22 cellular contexts compared by ENCODE assay signal in the genomic region with DNA sequence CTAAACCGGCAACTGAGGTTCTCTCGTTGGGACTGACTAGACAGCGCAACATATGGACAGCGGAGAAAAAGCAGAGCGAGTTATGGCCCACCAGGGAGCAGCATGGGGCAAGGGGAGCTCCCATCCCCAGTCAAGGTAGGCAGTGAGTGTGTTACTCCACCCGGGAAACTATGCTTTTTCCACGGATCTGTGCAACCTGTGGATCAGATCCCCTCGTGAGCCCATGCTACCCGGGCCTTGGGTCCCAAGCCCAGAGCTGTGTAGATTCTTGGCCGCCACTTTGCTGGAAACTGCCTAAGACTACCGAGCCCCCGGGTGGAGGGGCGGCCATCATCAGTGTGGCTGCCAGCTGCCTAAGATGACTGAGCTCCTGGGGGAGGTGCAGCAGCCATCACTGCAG.
DNase-seq lines count a peak whose midpoint lies in the region; ATAC-seq and TF ChIP-seq lines count a peak whose summit lies in the region.
"Had no signal": no experiment of that assay in that cellular context is flagged by ENCODE, and none has a peak within 500 bp of the region (broad histone marks: within the 10 kb centered on the region; RNA-seq: fewer than 3 reads in every experiment).

No MANE protein-coding gene starts in this region.

- no peaks in the 10 kb centered on the region for H3K79me2 ChIP-seq in GM23248 (ENCODE audit: insufficient read depth)

- intact Hi-C loops in Right ventricle myocardium superior (cut with DNase I) (no loop called here), left ventricle myocardium inferior (cut with micrococcal nuclease) (no loop called here)

- ATAC-seq in Right ventricle myocardium superior (ENCODE audit: poor library complexity) (no peak), HG03342 (IDR thresholded peaks at IDR 0.05; ENCODE audit: unreplicated experiment) (no peak)
- ATAC-seq: activated CD8-positive, alpha-beta memory T cell treated with anti-CD3 and anti-CD28 coated beads, Interleukin-2, amount 10 ng/mL, durations not matched to agents 7 days and 5 days; left cardiac atrium; T-helper 17 cell had no signal

- in situ Hi-C loops in SK-MEL-5 (cut with HindIII; ENCODE audit: low pct_unique_long_range_greater_than_20kb, low sequenced_read_pairs) (no loop called here), GM23248 (cut with MboI) (no loop called here)

- H2AFZ ChIP-seq in GM23248 = no peak overlapping the region
- H2AFZ ChIP-seq: PC-9 had no signal

- DNase-seq in Right ventricle myocardium superior (peak; percentile 16), left ventricle myocardium inferior (no peak), NCI-H2227 (lab: John Stamatoyannopoulos, UW; ENCODE audit: unreplicated experiment) (peak; percentile 21), SK-MEL-5 (ENCODE audit: low read depth, low spot score) (peak; percentile 41), CD1c-positive myeloid dendritic cell (ENCODE audit: extremely low spot score) (no peak), GM23248 (no peak)
- no peak for DNase-seq in stimulated activated naive CD4-positive, alpha-beta T cell (lab: John Stamatoyannopoulos, UW)
- DNase-seq: activated CD4-positive, alpha-beta T cell treated with anti-CD3 and anti-CD28 coated beads, Interleukin-2, amount 10 ng/mL, durations not matched to agents 7 days and 5 days; activated CD8-positive, alpha-beta memory T cell treated with anti-CD3 and anti-CD28 coated beads, Interleukin-2, amount 10 ng/mL, durations not matched to agents 7 days and 5 days; central memory CD4-positive, alpha-beta T cell; dermis blood vessel endothelial cell; HCEC 1CT; left cardiac atrium; NCI-H1048; NCI-H748 treated with DMSO at 0.1 percent for 48 hours; nucleus accumbens; PC-9; stimulated activated CD4-positive, alpha-beta T cell treated with anti-CD3 and anti-CD28 coated beads, Interleukin-4, amount 100 ng/mL, for 1 hour; T-helper 17 cell; thyroid gland had no signal

- H4K20me1 ChIP-seq in GM23248 (ENCODE audit: insufficient read depth) = no peaks in the 10 kb centered on the region

- H3K4me2 ChIP-seq in GM23248 (ENCODE audit: unreplicated experiment) = no peak overlapping the region
- H3K4me2 ChIP-seq: PC-9 had no signal

- H3F3A ChIP-seq in GM23248 (ENCODE audit: insufficient read depth) = 0 out of 2 replicates have a peak, but pooled peaks cover 3% of the 10 kb centered on the region

- WGBS in GM23248 (ENCODE audit: low coverage in 1 of 2, low lambda C conversion rate in 2 of 2, missing lambda C conversion rate in 2 of 2), 2 experiments = 75 to 83% methylated on average over 12 to 13 of the region's 13 CpGs

- H3K4me3 ChIP-seq in left ventricle myocardium inferior = no peak overlapping the region
- no peak overlapping the region for H3K4me3 ChIP-seq in GM23248
- H3K4me3 ChIP-seq: PC-9, thyroid gland had no signal

- H3K4me1 ChIP-seq in left ventricle myocardium inferior = no peaks in the 10 kb centered on the region
- peaks cover 8% of the 10 kb centered on the region for H3K4me1 ChIP-seq in GM23248 (ENCODE audit: insufficient read depth)
- H3K4me1 ChIP-seq: Caco-2, thyroid gland had no signal

- no peak overlapping the region for H3K9ac ChIP-seq in GM23248

- no peak for TF ChIP-seq CTCF in left ventricle myocardium inferior (IDR thresholded peaks at IDR 0.05; ENCODE audit: borderline replicate concordance)

- H3K27ac ChIP-seq in left ventricle myocardium inferior (replicated peaks) = no peak overlapping the region
- no peak overlapping the region for H3K27ac ChIP-seq in GM23248
- H3K27ac ChIP-seq: PC-9, thyroid gland had no signal

- H3K36me3 ChIP-seq in left ventricle myocardium inferior (no peaks in the 10 kb centered on the region), GM23248 (ENCODE audit: low read depth) (no peaks in the 10 kb centered on the region)
- H3K36me3 ChIP-seq: thyroid gland had no signal

- H3K9me3 ChIP-seq in left ventricle myocardium inferior (replicated peaks) (peaks cover 17% of the 10 kb centered on the region), GM23248 (ENCODE audit: low read depth) (no peaks in the 10 kb centered on the region)
- H3K9me3 ChIP-seq: Caco-2, thyroid gland had no signal

- no peaks in the 10 kb centered on the region for H3K27me3 ChIP-seq in left ventricle myocardium inferior (ENCODE audit: low read depth)
- H3K27me3 ChIP-seq in GM23248 (replicated peaks; ENCODE audit: insufficient read depth) = no peaks in the 10 kb centered on the region
- H3K27me3 ChIP-seq: thyroid gland had no signal

- H3K9me2 ChIP-seq in GM23248 (ENCODE audit: insufficient read depth) = no peaks in the 10 kb centered on the region

Comparison
In these comparisons a context has a peak if more than half of its experiments do, and no peak if none do; other contexts are left out.
1. DNase-seq: peak in Right ventricle myocardium superior (single experiment), NCI-H2227 (single experiment) and SK-MEL-5 (single experiment); none in left ventricle myocardium inferior (single experiment), stimulated activated naive CD4-positive, alpha-beta T cell (0 of 6), CD1c-positive myeloid dendritic cell (single experiment) and GM23248 (single experiment).